In the genomic region with DNA sequence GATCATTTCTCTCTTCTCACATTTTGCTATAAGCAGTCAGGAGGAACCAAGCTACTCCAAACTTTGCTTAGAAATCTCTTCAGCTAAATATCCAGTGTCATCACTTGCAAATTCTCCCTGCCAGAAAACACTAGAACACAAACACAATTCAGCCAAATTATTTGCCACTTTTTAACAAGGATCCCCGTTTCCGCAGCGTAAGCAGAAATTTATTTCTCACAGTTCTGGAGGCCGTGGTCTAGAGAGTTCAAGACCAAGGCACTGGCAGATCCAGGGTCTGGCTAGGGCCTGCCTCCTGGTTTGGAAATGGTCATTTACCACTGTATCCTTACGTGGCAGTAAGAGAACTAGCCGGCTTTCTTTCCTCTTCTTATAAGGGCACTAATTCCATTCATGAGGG, we compare ENCODE assay signal across 23 cellular contexts.
"Had no signal": no experiment of that assay in that cellular context is flagged by ENCODE, and none has a peak within 500 bp of the region (broad histone marks: within the 10 kb centered on the region; RNA-seq: fewer than 3 reads in every experiment).

No MANE protein-coding gene starts in this region.

- H3K4me2 ChIP-seq: KMS-11 had no signal

- H3K9ac ChIP-seq: KMS-11 had no signal

- H3K4me1 ChIP-seq: SJCRH30 had no signal

- H3K4me3 ChIP-seq: SJCRH30 had no signal

- DNase-seq: MV-4-11, NCI-H1048, NCI-H1105, NCI-H1417, NCI-H1436 treated with DMSO at 0.1 percent for 48 hours, NCI-H1694, NCI-H187 treated with DMSO at 0.1 percent for 48 hours, NCI-H2029 treated with DMSO at 0.1 percent for 48 hours, NCI-H226, NCI-H446, NCI-H510A, NCI-H524 treated with DMSO at 0.1 percent for 48 hours, NCI-H69, NCI-H774, PC-3, SHP77, SJCRH30 had no signal

- H3K36me3 ChIP-seq: SJCRH30 had no signal

- ATAC-seq: Panc1, PC-3, SK-N-SH treated with all-trans-retinoic acid at 6 μM for 48 hours had no signal

- H3K27me3 ChIP-seq: SJCRH30 had no signal

- H3K9me3 ChIP-seq: SJCRH30 had no signal

- FAIRE-seq: HTR-8/SVneo had no signal

- H3K27ac ChIP-seq: HL-60, KMS-11, RWPE1, SJCRH30 had no signal
